8 cellular contexts compared by ENCODE assay signal in the genomic region with DNA sequence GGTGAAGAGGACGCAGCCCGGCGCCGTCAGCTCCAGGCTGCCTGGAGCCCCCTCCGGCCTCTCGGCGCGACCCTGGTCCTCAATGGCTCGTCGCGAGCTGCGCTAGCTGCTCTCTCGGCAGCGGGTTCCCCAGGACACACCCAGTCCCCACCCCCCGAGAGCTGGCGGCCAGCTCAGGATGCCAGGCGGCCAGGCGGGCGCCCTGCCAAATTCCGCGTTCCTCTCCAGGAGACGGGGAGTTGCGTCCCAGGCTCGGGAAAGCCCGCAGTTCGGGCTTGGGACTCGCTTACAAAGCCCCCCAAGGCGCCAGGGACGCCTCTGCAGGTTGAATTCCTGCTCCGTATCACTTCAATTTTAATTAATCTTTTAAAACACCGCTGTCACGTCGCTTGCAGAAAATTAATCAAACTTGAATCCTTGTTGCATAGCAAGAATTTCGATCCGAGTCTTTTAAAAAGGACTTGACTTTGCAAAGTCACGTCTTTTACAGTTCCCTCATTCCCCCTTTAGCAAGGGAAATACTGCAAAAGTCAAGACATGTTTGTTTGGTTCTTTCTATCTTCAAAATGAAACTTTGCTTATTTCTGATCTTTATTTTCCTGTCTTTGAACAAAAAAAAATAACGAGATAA. TPM values are rescaled to one million over a fixed set of nuclear protein-coding genes. Genes with fewer than 3 reads are reported as not detected.
DNase-seq lines count a peak whose midpoint lies in the region; ATAC-seq and TF ChIP-seq lines count a peak whose summit lies in the region.

No MANE protein-coding gene starts in this region.

- no peaks in the 10 kb centered on the region for H3K36me3 ChIP-seq in esophagus muscularis mucosa
- no peaks in the 10 kb centered on the region for H3K36me3 ChIP-seq in mucosa of descending colon (ENCODE audit: low read depth)
- no peaks in the 10 kb centered on the region for H3K36me3 ChIP-seq in thymus (ENCODE audit: control insufficient read depth, insufficient read depth)

- H3K4me3 ChIP-seq in esophagus muscularis mucosa (peak overlapping the region; percentile 74 to 85 (median 76)), mucosa of descending colon (no peak overlapping the region), thymus (ENCODE audit: low read length) (peak overlapping the region; percentile 53)

- no peak for TF ChIP-seq CTCF in 22Rv1 (IDR thresholded peaks at IDR 0.05)
- no peak for TF ChIP-seq CTCF in esophagus muscularis mucosa (IDR thresholded peaks at IDR 0.05)
- TF ChIP-seq CTCF in mucosa of descending colon (IDR thresholded peaks at IDR 0.05): no peak

- WGBS in esophagus muscularis mucosa: 7% methylated on average over 16 of the region's 37 CpGs
- WGBS in thymus: under 1% methylated on average over 37 of the region's 37 CpGs

- H3K27ac ChIP-seq in 22Rv1 (peak overlapping the region; percentile 67), esophagus muscularis mucosa (replicated peaks in 1 of 4) (peak overlapping the region; percentile 70 to 80 (median 76)), thymus (ENCODE audit: low read depth) (no peak overlapping the region)

- in situ Hi-C loops in G401 (cut with HindIII; ENCODE audit: low sequenced_read_pairs): no loop called here

- H3K4me1 ChIP-seq in esophagus muscularis mucosa: peaks cover 16 to 43% (median 36%) of the 10 kb centered on the region in 4 donors
- peaks cover 20% of the 10 kb centered on the region for H3K4me1 ChIP-seq in mucosa of descending colon (ENCODE audit: low read depth)
- peaks cover 9% of the 10 kb centered on the region for H3K4me1 ChIP-seq in thymus (ENCODE audit: control insufficient read depth, insufficient read depth, low read length)

- peak; percentile 80 for DNase-seq in G401 (ENCODE audit: low spot score)
- DNase-seq in NCI-H1694 (lab: John Stamatoyannopoulos, UW): peak; percentile 72
- DNase-seq in activated CD4-positive, alpha-beta T cell treated with anti-CD3 and anti-CD28 coated beads, Interleukin-2, amount 50 U/mL, for 48 hours: peak; percentile 43 to 56
- no peak for DNase-seq in esophagus muscularis mucosa (ENCODE audit: extremely low spot score)
- peak; percentile 92 to 94 (median 94) for DNase-seq in mucosa of descending colon
- DNase-seq in cortex of kidney (lab: John Stamatoyannopoulos, UW): no peak

- H3K9me3 ChIP-seq in esophagus muscularis mucosa (no peaks in the 10 kb centered on the region), mucosa of descending colon (no peaks in the 10 kb centered on the region), thymus (ENCODE audit: control insufficient read depth) (no peaks in the 10 kb centered on the region)

- TF ChIP-seq EP300 in esophagus muscularis mucosa (IDR thresholded peaks at IDR 0.05): no peak

- intact Hi-C loops in esophagus muscularis mucosa (cut with DNase I): loop anchor here (2.0 to 10.0 kb wide), 5 partner anchors 38 to 1488 kb away; a partner anchor contains a TSS
- intact Hi-C loops in mucosa of descending colon (cut with DNase I, micrococcal nuclease): loop anchor here in 1 of 2 donors (10.0 kb wide), 1 partner anchor 228 kb away; no protein-coding TSS in a partner anchor

- no peaks in the 10 kb centered on the region for H3K27me3 ChIP-seq in esophagus muscularis mucosa
- H3K27me3 ChIP-seq in thymus (ENCODE audit: control insufficient read depth, insufficient read depth): peaks cover 62% of the 10 kb centered on the region

- ATAC-seq in mucosa of descending colon: peak; percentile 75

- no peak for TF ChIP-seq POLR2A in esophagus muscularis mucosa (IDR thresholded peaks at IDR 0.05; ENCODE audit: low read depth)

RNA-seq across cellular contexts. Expression of a gene that starts 28.2 kb away (rescaled TPM):
- 22.3 and 22.8 TPM in 2 replicates for total RNA-seq in G401 (2014; rRNA removed; shearing (Covaris generic))
- total RNA-seq in esophagus muscularis mucosa (1 to 10 TPM in 3 of 4 donors, under 1 TPM in 1; 0.50 to 2.9 (median 1.2) TPM), mucosa of descending colon (1 to 10 TPM in 1 of 3 donors, under 1 TPM in 2; 0.03 to 2.4 (median 0.34) TPM)
- 0.73 TPM for polyA plus RNA-seq in thymus

RNA-seq across cellular contexts. Expression of a gene that starts 36.7 kb away (rescaled TPM):
- 19.6 and 30.8 TPM in 2 replicates for total RNA-seq in G401 (2014; rRNA removed; shearing (Covaris generic))
- total RNA-seq in esophagus muscularis mucosa (10 to 100 TPM; 23.5 to 39.7 (median 30.2) TPM), mucosa of descending colon (10 to 100 TPM; 29.6 to 43.1 (median 35.8) TPM)
- 23.0 TPM for polyA plus RNA-seq in thymus

Comparison
In these comparisons a context has a peak if more than half of its experiments do, and no peak if none do; other contexts are left out.
1. DNase-seq: peak in G401 (single experiment), NCI-H1694 (single experiment), activated CD4-positive, alpha-beta T cell treated with anti-CD3 and anti-CD28 coated beads, Interleukin-2, amount 50 U/mL, for 48 hours (2 of 2) and mucosa of descending colon (3 of 3); none in esophagus muscularis mucosa (single experiment) and cortex of kidney (single experiment).